36 cellular contexts compared by ENCODE assay signal in genomic region chr11:82945682-82946081, GRCh38.
"Had no signal": no experiment of that assay in that cellular context is flagged by ENCODE, and none has a peak within 500 bp of the region (broad histone marks: within the 10 kb centered on the region; RNA-seq: fewer than 3 reads in every experiment).

No MANE protein-coding gene starts in this region.

- H3K27ac ChIP-seq: ascending aorta, cardiac muscle cell, Peyer's patch, SJSA1 had no signal

- H3K27me3 ChIP-seq: ascending aorta, cardiac muscle cell, MG63, Peyer's patch, SJSA1 had no signal

- DNase-seq: activated CD4-positive, alpha-beta T cell treated with anti-CD3 and anti-CD28 coated beads for 36 hours; activated CD4-positive, alpha-beta T cell treated with anti-CD3 and anti-CD28 coated beads, Interleukin-2, amount 10 ng/mL, durations not matched to agents 7 days and 5 days; activated CD4-positive, alpha-beta T cell treated with anti-CD3 and anti-CD28 coated beads, Interleukin-2, amount 50 U/mL, for 48 hours; activated CD8-positive, alpha-beta T cell treated with anti-CD3 and anti-CD28 coated beads, Interleukin-2, amount 10 ng/mL, durations not matched to agents 7 days and 5 days; activated gamma-delta T cell; activated naive CD4-positive, alpha-beta T cell treated with Interleukin-2 at 50 U/mL for 16 hours; activated naive CD8-positive, alpha-beta T cell treated with anti-CD3 and anti-CD28 coated beads, Interleukin-2, amount 10 ng/mL, durations not matched to agents 7 days and 5 days; activated T-cell treated with anti-CD3 and anti-CD28 coated beads, Interleukin-2, amount 50 U/mL, for 24 hours; amygdala; Kasumi-1; KBM-7; MG63; NCI-H1048; NCI-H1105 treated with DMSO at 0.1 percent for 48 hours; NCI-H1436; NCI-H1694; NCI-H1930; NCI-H2081 treated with DMSO at 0.1 percent for 48 hours; NCI-H226; NCI-H526 treated with DMSO at 0.1 percent for 48 hours; NCI-H774; PC-3; Peyer's patch; RPMI8226; SHP77 treated with DMSO at 0.1 percent for 48 hours; SK-N-SH had no signal

- H3K4me3 Mint-ChIP-seq: activated CD4-positive, alpha-beta T cell treated with anti-CD3 and anti-CD28 coated beads for 36 hours; activated CD4-positive, alpha-beta T cell treated with anti-CD3 and anti-CD28 coated beads, Interleukin-2, amount 10 ng/mL, durations not matched to agents 7 days and 5 days; activated CD8-positive, alpha-beta T cell treated with anti-CD3 and anti-CD28 coated beads, Interleukin-2, amount 10 ng/mL, durations not matched to agents 7 days and 5 days; activated naive CD4-positive, alpha-beta T cell treated with anti-CD3 and anti-CD28 coated beads, Interleukin-2, amount 50 U/mL, for 24 hours; activated naive CD8-positive, alpha-beta T cell treated with anti-CD3 and anti-CD28 coated beads, Interleukin-2, amount 10 ng/mL, durations not matched to agents 7 days and 5 days; activated T-cell treated with anti-CD3 and anti-CD28 coated beads, Interleukin-2, amount 50 U/mL, for 24 hours; central memory CD8-positive, alpha-beta T cell; T-helper 1 cell treated with Interleukin-12 subunit alpha and Interleukin-12 subunit beta and Interleukin-4 antibody, amounts not matched to agents 30 μg/mL and 1 μg/mL, for 36 hours; T-helper 2 cell treated with Interferon-gamma antibody and Interleukin-4, amounts not matched to agents 5 μg/mL and 100 μg/mL, for 36 hours; WTC11 had no signal

- H3K9me3 ChIP-seq: MG63, SJSA1 had no signal

- H3K27me3 Mint-ChIP-seq: activated CD4-positive, alpha-beta T cell treated with anti-CD3 and anti-CD28 coated beads for 36 hours; activated CD4-positive, alpha-beta T cell treated with anti-CD3 and anti-CD28 coated beads, Interleukin-2, amount 10 ng/mL, durations not matched to agents 7 days and 5 days; activated naive CD4-positive, alpha-beta T cell treated with anti-CD3 and anti-CD28 coated beads, Interleukin-2, amount 50 U/mL, for 24 hours; activated naive CD8-positive, alpha-beta T cell treated with anti-CD3 and anti-CD28 coated beads, Interleukin-2, amount 10 ng/mL, durations not matched to agents 7 days and 5 days; activated T-cell treated with anti-CD3 and anti-CD28 coated beads, Interleukin-2, amount 50 U/mL, for 24 hours; central memory CD8-positive, alpha-beta T cell had no signal

- H3K36me3 ChIP-seq: ascending aorta, cardiac muscle cell, MG63, Peyer's patch, SJSA1 had no signal

- H3K4me3 ChIP-seq: ascending aorta, cardiac muscle cell, MG63, Peyer's patch, SJSA1 had no signal

- H3K27ac Mint-ChIP-seq: activated CD4-positive, alpha-beta T cell treated with anti-CD3 and anti-CD28 coated beads for 36 hours; activated CD4-positive, alpha-beta T cell treated with anti-CD3 and anti-CD28 coated beads, Interleukin-2, amount 10 ng/mL, durations not matched to agents 7 days and 5 days; activated CD8-positive, alpha-beta T cell treated with anti-CD3 and anti-CD28 coated beads, Interleukin-2, amount 10 ng/mL, durations not matched to agents 7 days and 5 days; activated naive CD4-positive, alpha-beta T cell treated with anti-CD3 and anti-CD28 coated beads, Interleukin-2, amount 50 U/mL, for 24 hours; activated naive CD8-positive, alpha-beta T cell treated with anti-CD3 and anti-CD28 coated beads, Interleukin-2, amount 10 ng/mL, durations not matched to agents 7 days and 5 days; activated T-cell treated with anti-CD3 and anti-CD28 coated beads, Interleukin-2, amount 50 U/mL, for 24 hours; activated T-helper 2 cell treated with anti-CD3 and anti-CD28 coated beads, Interferon-gamma antibody, Interleukin-2, Interleukin-4, amounts not matched to agents 10 μg/mL and 5 μg/mL and 100 μg/mL, durations not matched to agents 14 hours and 24 hours and 36 hours; T-helper 1 cell treated with Interleukin-12 subunit alpha and Interleukin-12 subunit beta and Interleukin-4 antibody, amounts not matched to agents 30 μg/mL and 1 μg/mL, for 36 hours; T-helper 2 cell treated with Interferon-gamma antibody and Interleukin-4, amounts not matched to agents 5 μg/mL and 100 μg/mL, for 36 hours; WTC11 had no signal

- FAIRE-seq: TTC549 had no signal

- ATAC-seq: activated CD8-positive, alpha-beta T cell treated with anti-CD3 and anti-CD28 coated beads, Interleukin-2, amount 10 ng/mL, durations not matched to agents 7 days and 5 days; PC-3; WTC11 had no signal

- H3K4me1 Mint-ChIP-seq: activated CD4-positive, alpha-beta T cell treated with anti-CD3 and anti-CD28 coated beads, Interleukin-2, amount 10 ng/mL, durations not matched to agents 7 days and 5 days had no signal

- H3K9ac ChIP-seq: SK-N-SH had no signal

- H3K4me1 ChIP-seq: ascending aorta, Peyer's patch, SJSA1 had no signal

- H3K4me2 ChIP-seq: SK-N-SH had no signal

- H3K9me3 Mint-ChIP-seq: central memory CD8-positive, alpha-beta T cell had no signal
